ENCODE assay signal across 12 cellular contexts in genomic region chr5:172667786-172668735, GRCh38. TPM values are rescaled to one million over a fixed set of nuclear protein-coding genes. Genes with fewer than 3 reads are reported as not detected.
A peak's percentile ranks its signal among the peaks of the same experiment; 100 is the strongest.
DNase-seq lines count a peak whose midpoint lies in the region; ATAC-seq and TF ChIP-seq lines count a peak whose summit lies in the region.
"Had no signal": no experiment of that assay in that cellular context is flagged by ENCODE, and none has a peak within 500 bp of the region (broad histone marks: within the 10 kb centered on the region; RNA-seq: fewer than 3 reads in every experiment).

No MANE protein-coding gene starts in this region.

- no peak for TF ChIP-seq POLR2A in testis (IDR thresholded peaks at IDR 0.05)

- WGBS in esophagus, 2 donors = 58 to 62% methylated on average over 11 of the region's 11 CpGs
- 59 to 67% methylated on average over 11 of the region's 11 CpGs for WGBS in testis, 2 donors

- H3K27ac ChIP-seq in RWPE2 (ENCODE audit: poor library complexity, severe bottlenecking) (peak overlapping the region; percentile 34), esophagus (ENCODE audit: low read depth in 2 of 2, low read length in 1 of 2) (peak overlapping the region; percentile 55 to 73), muscle layer of colon (ENCODE audit: low read depth, low read length) (peak overlapping the region; percentile 12), testis (peak overlapping the region; percentile 3 to 27)

- no peak overlapping the region for H3K9ac ChIP-seq in muscle layer of colon (ENCODE audit: low read length)
- H3K9ac ChIP-seq: BLaER1 treated with 17β-estradiol and CSF1 and Interleukin-3, amounts not matched to agents 10 nM and 100 nM had no signal

- DNase-seq in RWPE2 (ENCODE audit: low spot score) (no peak), testis (no peak), pons (ENCODE audit: low spot score) (no peak), germinal center (ENCODE audit: low spot score) (no peak)
- DNase-seq: activated gamma-delta T cell treated with Interleukin-2 at 50 U/mL for 16 hours had no signal

- TF ChIP-seq CTCF in RWPE2 (IDR thresholded peaks at IDR 0.05; ENCODE audit: poor library complexity, severe bottlenecking) (no peak), testis (IDR thresholded peaks at IDR 0.05) (no peak)

- intact Hi-C loops in testis (cut with DNase I; ENCODE audit: low total_unique reads) = no loop called here

- no peaks in the 10 kb centered on the region for H3K9me3 ChIP-seq in RWPE2 (ENCODE audit: severe bottlenecking)
- H3K9me3 ChIP-seq in esophagus (ENCODE audit: control insufficient read depth in 2 of 2, insufficient read depth in 1 of 2, low read depth in 1 of 2, low read length in 1 of 2) = no peaks in the 10 kb centered on the region
- no peaks in the 10 kb centered on the region for H3K9me3 ChIP-seq in muscle layer of colon (ENCODE audit: low read length)
- H3K9me3 ChIP-seq in testis = no peaks in the 10 kb centered on the region
- H3K9me3 ChIP-seq: BLaER1 treated with 17β-estradiol and CSF1 and Interleukin-3, amounts not matched to agents 10 nM and 100 nM; ovary had no signal

- peaks cover 31% of the 10 kb centered on the region for H3K36me3 ChIP-seq in RWPE2 (ENCODE audit: low read depth)
- H3K36me3 ChIP-seq in esophagus (ENCODE audit: control insufficient read depth in 2 of 2, insufficient read depth in 2 of 2, low read length in 1 of 2) = peaks cover 2% of the 10 kb centered on the region in 2 donors
- peaks cover 20% of the 10 kb centered on the region for H3K36me3 ChIP-seq in muscle layer of colon (ENCODE audit: insufficient read depth, low read length)
- H3K36me3 ChIP-seq in testis (ENCODE audit: low read depth, missing control alignments) = no peaks in the 10 kb centered on the region
- H3K36me3 ChIP-seq: ovary had no signal

- no peak overlapping the region for H3K4me3 ChIP-seq in RWPE2 (ENCODE audit: severe bottlenecking)
- H3K4me3 ChIP-seq in esophagus (ENCODE audit: low read depth in 1 of 2, low read length in 2 of 2) = no peak overlapping the region
- H3K4me3 ChIP-seq in muscle layer of colon (ENCODE audit: low read depth in 1 of 2, low read length in 2 of 2) = no peak overlapping the region
- no peak overlapping the region for H3K4me3 ChIP-seq in testis
- H3K4me3 ChIP-seq: BLaER1 treated with 17β-estradiol and CSF1 and Interleukin-3, amounts not matched to agents 10 nM and 100 nM; dorsolateral prefrontal cortex; ovary had no signal

- H3K27me3 ChIP-seq in RWPE2 (ENCODE audit: insufficient read depth, poor library complexity, severe bottlenecking) (no peaks in the 10 kb centered on the region), esophagus (ENCODE audit: control insufficient read depth in 1 of 2, insufficient read depth in 2 of 2, low read length in 2 of 2) (no peaks in the 10 kb centered on the region), muscle layer of colon (ENCODE audit: control insufficient read depth in 1 of 2, insufficient read depth in 2 of 2, low read length in 2 of 2) (no peaks in the 10 kb centered on the region), testis (no peaks in the 10 kb centered on the region)
- H3K27me3 ChIP-seq: BLaER1 treated with 17β-estradiol and CSF1 and Interleukin-3, amounts not matched to agents 10 nM and 100 nM; dorsolateral prefrontal cortex; ovary had no signal

- H3K4me1 ChIP-seq in RWPE2 (ENCODE audit: insufficient read depth, poor library complexity, severe bottlenecking) (no peaks in the 10 kb centered on the region), esophagus (ENCODE audit: control insufficient read depth in 2 of 2, insufficient read depth in 2 of 2, low read length in 1 of 2) (peaks cover 0 to 3% of the 10 kb centered on the region in 2 donors), muscle layer of colon (ENCODE audit: insufficient read depth, low read length) (peaks cover 45% of the 10 kb centered on the region), testis (peaks cover 3% of the 10 kb centered on the region)

- peak; percentile 54 for ATAC-seq in RWPE2 (ENCODE audit: low read depth)
- no peak for ATAC-seq in HG03196 (IDR thresholded peaks at IDR 0.05; ENCODE audit: unreplicated experiment)

RNA-seq across cellular contexts. Expression of gene NEURL1B, which starts 27.0 kb away (rescaled TPM):
- polyA plus RNA-seq in esophagus (1 to 10 TPM; 6.9 to 8.6 TPM), testis (ENCODE audit: insufficient read depth, low read depth, low replicate concordance) (17.1 TPM)
- total RNA-seq in testis = 10 to 100 TPM; 15.8 to 18.1 TPM
- polyA plus RNA-seq: IgD-negative memory B cell had no signal

Comparison
In these comparisons a context has a peak if more than half of its experiments do, and no peak if none do; other contexts are left out.
1. H3K27ac ChIP-seq: peak in every context shown above with its lines; median percentile 64 in esophagus; 34 in RWPE2; 15 in testis; 12 in muscle layer of colon.